Comparison of ENCODE assay signal across 29 cellular contexts in the genomic region with DNA sequence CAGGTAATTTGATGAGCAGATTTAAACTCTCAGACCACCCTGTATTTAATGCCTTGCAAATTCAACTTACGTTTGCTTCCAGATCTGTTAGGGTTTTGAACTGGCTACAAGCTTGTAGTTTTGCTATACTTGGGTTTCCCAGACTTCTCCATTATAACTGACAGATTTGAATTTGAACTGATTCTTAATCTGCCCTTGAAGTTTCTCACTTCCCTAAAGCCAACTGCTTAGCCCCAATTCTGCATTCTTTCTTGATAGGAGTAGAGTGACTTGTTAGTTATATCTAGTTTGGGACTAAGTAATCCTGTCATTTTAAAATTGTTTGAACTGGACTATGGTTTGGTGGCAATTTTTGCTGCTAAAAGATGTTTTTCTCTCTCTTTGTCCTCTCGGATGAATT. TPM values are rescaled to one million over a fixed set of nuclear protein-coding genes. Genes with fewer than 3 reads are reported as not detected.
"Had no signal": no experiment of that assay in that cellular context is flagged by ENCODE, and none has a peak within 500 bp of the region (broad histone marks: within the 10 kb centered on the region; RNA-seq: fewer than 3 reads in every experiment).

No MANE protein-coding gene starts in this region.

- H2AFZ ChIP-seq: hepatocyte had no signal

- H3K27me3 ChIP-seq: brain microvascular endothelial cell, foreskin keratinocyte, hepatocyte, left lung, sigmoid colon, testis, uterus had no signal

- H3K27ac ChIP-seq: brain microvascular endothelial cell, foreskin keratinocyte, hepatocyte, left lung, testis, uterus, VCaP had no signal

- ATAC-seq: activated CD8-positive, alpha-beta T cell treated with anti-CD3 and anti-CD28 coated beads, Interleukin-2, amount 10 ng/mL, durations not matched to agents 7 days and 5 days; foreskin keratinocyte; left lung; natural killer cell had no signal

- H3K4me2 ChIP-seq: hepatocyte had no signal

- H3K9me3 ChIP-seq: left lung, sigmoid colon, testis, uterus had no signal

- H3K4me3 ChIP-seq: hepatocyte, left lung, lung, sigmoid colon, testis, uterus had no signal

- H3K27ac Mint-ChIP-seq: activated CD8-positive, alpha-beta T cell treated with anti-CD3 and anti-CD28 coated beads, Interleukin-2, amount 10 ng/mL, durations not matched to agents 7 days and 5 days; activated naive CD4-positive, alpha-beta T cell treated with anti-CD3 and anti-CD28 coated beads, Interleukin-2, amount 50 U/mL, for 24 hours; natural killer cell; progenitor cell of endocrine pancreas had no signal

- H3K36me3 ChIP-seq: uterus had no signal

- H3K36me3 Mint-ChIP-seq: activated naive CD4-positive, alpha-beta T cell treated with anti-CD3 and anti-CD28 coated beads, Interleukin-2, amount 50 U/mL, for 24 hours; natural killer cell had no signal

- DNase-seq: activated CD4-positive, alpha-beta T cell treated with anti-CD3 and anti-CD28 coated beads, Interleukin-2, amount 50 U/mL, for 1 hour; activated CD4-positive, CD25-positive, alpha-beta regulatory T cell treated with anti-CD3 and anti-CD28 coated beads, Interleukin-2, amount 50 U/mL, for 72 hours; activated CD8-positive, alpha-beta T cell treated with anti-CD3 and anti-CD28 coated beads, Interleukin-2, amount 10 ng/mL, durations not matched to agents 7 days and 5 days; activated gamma-delta T cell treated with Interleukin-2 at 50 U/mL for 16 hours; activated T-cell treated with anti-CD3 and anti-CD28 coated beads, Interleukin-2, amount 50 U/mL, for 1 hour; aorta; brain microvascular endothelial cell; caudate nucleus; dermis blood vessel endothelial cell; effector CD8-positive, alpha-beta T cell; erythroblast; foreskin keratinocyte; kidney glomerular epithelial cell; left lung; natural killer cell; retina; sigmoid colon; stimulated activated CD4-positive, alpha-beta T cell treated with anti-CD3 and anti-CD28 coated beads, Interleukin-2, amount 100 ng/mL, for 48 hours; stimulated activated CD8-positive, alpha-beta memory T cell treated with anti-CD3 and anti-CD28 coated beads, Interleukin-4, amount 100 ng/mL, for 48 hours; stimulated activated naive CD4-positive, alpha-beta T cell; testis; uterus had no signal

- H3K4me1 Mint-ChIP-seq: activated naive CD4-positive, alpha-beta T cell treated with anti-CD3 and anti-CD28 coated beads, Interleukin-2, amount 50 U/mL, for 24 hours; natural killer cell had no signal

- H3K4me1 ChIP-seq: left lung, testis, uterus had no signal

- H3K9me3 Mint-ChIP-seq: activated naive CD4-positive, alpha-beta T cell treated with anti-CD3 and anti-CD28 coated beads, Interleukin-2, amount 50 U/mL, for 24 hours; natural killer cell had no signal

- H3K79me2 ChIP-seq: hepatocyte had no signal

- H3K4me3 Mint-ChIP-seq: activated CD8-positive, alpha-beta T cell treated with anti-CD3 and anti-CD28 coated beads, Interleukin-2, amount 10 ng/mL, durations not matched to agents 7 days and 5 days; activated naive CD4-positive, alpha-beta T cell treated with anti-CD3 and anti-CD28 coated beads, Interleukin-2, amount 50 U/mL, for 24 hours; natural killer cell had no signal

RNA-seq across cellular contexts. Expression of a gene that starts 35.7 kb away (rescaled TPM):
- total RNA-seq: aorta, dermis blood vessel endothelial cell, fibroblast of lung, foreskin keratinocyte, hepatocyte, natural killer cell, osteocyte, progenitor cell of endocrine pancreas, sigmoid colon had no signal
- polyA plus RNA-seq: aorta, fibroblast of lung, foreskin keratinocyte, hepatocyte, sigmoid colon had no signal

RNA-seq across cellular contexts. Expression of a gene that starts 38.1 kb away (rescaled TPM):
- total RNA-seq: activated CD8-positive, alpha-beta T cell treated with anti-CD3 and anti-CD28 coated beads, Interleukin-2, amount 10 ng/mL, durations not matched to agents 7 days and 5 days; aorta; dermis blood vessel endothelial cell; hepatocyte; left lung; natural killer cell; osteocyte; progenitor cell of endocrine pancreas; sigmoid colon; uterus had no signal
- polyA plus RNA-seq: aorta, hepatocyte, sigmoid colon had no signal
